ENCODE assay signal across 13 cellular contexts in the genomic region with DNA sequence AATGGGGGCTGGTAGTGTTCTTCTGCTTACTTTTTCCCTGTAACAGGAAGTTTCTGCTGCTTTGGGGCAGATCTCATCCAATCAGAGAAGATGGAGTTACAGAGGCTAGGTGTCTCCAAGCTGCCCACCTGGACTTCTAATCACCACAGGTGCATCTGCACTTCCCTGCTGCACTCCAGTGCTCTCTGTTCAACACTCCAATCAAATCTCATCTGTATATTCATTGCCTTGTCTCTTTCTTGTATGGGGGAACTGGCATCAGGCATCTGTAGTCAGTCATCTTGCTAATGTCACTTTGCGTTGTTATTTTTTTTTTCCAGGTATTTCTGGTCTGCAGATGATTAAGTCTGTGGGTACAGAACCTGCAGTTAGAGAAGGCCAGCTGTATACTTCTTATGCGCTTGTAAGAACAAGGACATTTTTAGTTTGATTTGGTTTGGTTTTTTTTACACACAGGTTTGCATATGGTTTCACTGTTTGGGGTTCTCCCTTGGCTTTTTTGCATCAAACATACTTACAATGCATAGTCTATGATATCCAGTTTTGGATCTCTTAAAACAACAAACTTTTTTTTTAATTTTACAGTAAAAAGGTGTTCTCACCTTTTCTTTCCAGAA.
DNase-seq lines count a peak whose midpoint lies in the region; ATAC-seq, FAIRE-seq and TF ChIP-seq lines count a peak whose summit lies in the region.
"Had no signal": no experiment of that assay in that cellular context is flagged by ENCODE, and none has a peak within 500 bp of the region (broad histone marks: within the 10 kb centered on the region; RNA-seq: fewer than 3 reads in every experiment).

No MANE protein-coding gene starts in this region.

- H3K36me3 ChIP-seq in Karpas-422 (ENCODE audit: insufficient read depth, low read length) = no peaks in the 10 kb centered on the region
- H3K36me3 ChIP-seq in transverse colon = no peaks in the 10 kb centered on the region

- TF ChIP-seq CTCF in transverse colon (IDR thresholded peaks at IDR 0.05) = no peak

- H3K27me3 ChIP-seq in Karpas-422 (ENCODE audit: low read length) = no peaks in the 10 kb centered on the region
- H3K27me3 ChIP-seq in transverse colon = no peaks in the 10 kb centered on the region

- ATAC-seq in GM18867 (IDR thresholded peaks at IDR 0.05; ENCODE audit: unreplicated experiment) = peak; percentile 87
- peak; percentile 85 for ATAC-seq in GM21528 (IDR thresholded peaks at IDR 0.05; ENCODE audit: low FRiP score, unreplicated experiment)
- ATAC-seq in HG03039 (IDR thresholded peaks at IDR 0.05; ENCODE audit: unreplicated experiment) = peak; percentile 83

- peak overlapping the region; percentile 5; the same call in 1 of the 2 replicates for H2AFZ ChIP-seq in Karpas-422 (ENCODE audit: low read length)

- H3K4me3 ChIP-seq in Karpas-422 (ENCODE audit: low read length) (no peak overlapping the region), transverse colon (no peak overlapping the region)
- H3K4me3 ChIP-seq: left ventricle myocardium inferior had no signal

- in situ Hi-C loops in transverse colon (cut with MboI; ENCODE audit: low pct_ligation_motif_present in 1 of 4, low pct_unique_long_range_greater_than_20kb in 1 of 4, low sequenced_read_pairs in 3 of 4) = no loop called here

- no peaks in the 10 kb centered on the region for H3K79me2 ChIP-seq in Karpas-422 (ENCODE audit: low read length)

- H3K9me2 ChIP-seq in Karpas-422 (replicated peaks; ENCODE audit: insufficient read depth, low read length) = no peaks in the 10 kb centered on the region

- intact Hi-C loops in transverse colon (cut with DNase I; ENCODE audit: low total_unique reads) (no loop called here), posterior cingulate gyrus (cut with DNase I) (no loop called here)

- TF ChIP-seq EP300 in transverse colon (IDR thresholded peaks at IDR 0.05; ENCODE audit: low read depth) = no peak

- H3K4me1 ChIP-seq in Karpas-422 (ENCODE audit: low read length) (peaks cover 6% of the 10 kb centered on the region), transverse colon (no peaks in the 10 kb centered on the region)
- H3K4me1 ChIP-seq: left ventricle myocardium inferior had no signal

- H4K20me1 ChIP-seq in Karpas-422 (ENCODE audit: insufficient read depth, low read depth, low read length) = no peaks in the 10 kb centered on the region

- DNase-seq in Karpas-422 (no peak), SHP77 (lab: John Stamatoyannopoulos, UW) (no peak), transverse colon (no peak), posterior cingulate gyrus (no peak), HTR-8/SVneo (ENCODE audit: insufficient read length, low spot score) (no peak)
- DNase-seq: activated CD4-positive, alpha-beta T cell treated with anti-CD3 and anti-CD28 coated beads, Interleukin-2, amount 50 U/mL, for 1 hour; DND-41; effector memory CD4-positive, alpha-beta T cell; head of caudate nucleus; left ventricle myocardium inferior had no signal

- no peak overlapping the region for H3K9ac ChIP-seq in Karpas-422 (ENCODE audit: low read length)

- TF ChIP-seq POLR2A in transverse colon (IDR thresholded peaks at IDR 0.05) = no peak

- FAIRE-seq in HTR-8/SVneo (lab: Jason Lieb, UNC) = no peak

- H3K9me3 ChIP-seq in Karpas-422 (ENCODE audit: low read length) (no peaks in the 10 kb centered on the region), transverse colon (no peaks in the 10 kb centered on the region)

- no peak overlapping the region for H3K27ac ChIP-seq in Karpas-422 (ENCODE audit: low read length)
- no peak overlapping the region for H3K27ac ChIP-seq in transverse colon
- H3K27ac ChIP-seq: left ventricle myocardium inferior had no signal

- 65 to 85% methylated on average over 2 of the region's 2 CpGs for WGBS in transverse colon (ENCODE audit: low coverage in 1 of 2), 2 donors

- H3K4me2 ChIP-seq in Karpas-422 (ENCODE audit: low read depth, low read length, poor library complexity, severe bottlenecking) = no peak overlapping the region
